1 cellular context compared by ENCODE assay signal in the genomic region with DNA sequence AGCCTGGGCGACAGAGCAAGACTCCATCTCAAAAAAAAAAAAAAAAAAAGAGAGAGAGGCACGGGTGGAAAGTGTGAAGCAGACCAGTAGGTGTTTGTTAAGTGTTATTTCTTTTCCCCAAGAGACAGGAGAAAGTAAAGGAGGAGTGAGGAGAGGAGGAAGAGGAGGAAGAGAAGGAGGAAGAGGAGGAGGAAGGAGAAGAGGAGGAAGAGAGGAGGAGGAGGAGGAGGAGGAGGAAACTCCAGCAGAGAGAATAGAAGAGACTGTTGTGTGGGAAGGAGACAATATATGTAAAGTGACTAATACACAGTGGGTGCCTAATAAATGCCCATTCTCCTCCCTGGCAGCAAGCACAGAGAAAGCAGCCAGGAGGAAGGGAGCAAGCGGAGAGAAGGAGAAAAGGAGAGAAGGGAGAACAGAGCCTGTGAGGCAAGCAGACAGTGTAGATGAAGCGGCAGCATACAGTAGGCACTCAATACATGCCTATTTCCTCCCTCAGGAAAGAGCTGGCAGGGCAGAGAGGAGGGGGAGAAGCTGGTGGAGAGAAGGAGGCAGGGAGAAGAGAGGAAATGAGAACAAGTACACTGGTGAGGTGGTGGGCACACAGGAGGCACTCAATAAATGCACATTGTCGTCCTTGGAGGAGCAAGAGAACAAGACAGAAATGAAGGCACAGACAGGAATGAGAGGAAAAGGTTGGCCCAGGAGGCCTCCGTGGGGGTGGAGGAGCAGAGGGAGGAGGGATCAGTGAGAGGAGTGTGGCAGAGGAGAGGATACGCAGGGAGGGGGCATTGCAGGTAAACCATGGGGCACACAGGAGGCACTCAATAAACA.
TF ChIP-seq lines count a peak whose summit lies in the region.

No MANE protein-coding gene starts in this region.

TF ChIP-seq in HepG2, 621 proteins besides CTCF, POLR2A, EP300 and RAD21:
- no peak for TF ChIP-seq NR3C1 (CRISPR knock-in tag; IDR thresholded peaks at IDR 0.05)
- TF ChIP-seq ZNF737 (CRISPR knock-in tag; IDR thresholded peaks at IDR 0.05; ENCODE audit: borderline replicate concordance), result no peak
- no peak for TF ChIP-seq ZNF839 (CRISPR knock-in tag; IDR thresholded peaks at IDR 0.05; ENCODE audit: borderline replicate concordance)
- 0 out of 2 replicates have a peak, but pooled peaks have one; percentile 41 for TF ChIP-seq ZNF263 (CRISPR knock-in tag; IDR thresholded peaks at IDR 0.05)
- TF ChIP-seq ZKSCAN8 (CRISPR knock-in tag; IDR thresholded peaks at IDR 0.05; ENCODE audit: borderline replicate concordance), result peak; percentile 52; the same call in 1 of the 2 replicates
- TF ChIP-seq, protein P1, sequence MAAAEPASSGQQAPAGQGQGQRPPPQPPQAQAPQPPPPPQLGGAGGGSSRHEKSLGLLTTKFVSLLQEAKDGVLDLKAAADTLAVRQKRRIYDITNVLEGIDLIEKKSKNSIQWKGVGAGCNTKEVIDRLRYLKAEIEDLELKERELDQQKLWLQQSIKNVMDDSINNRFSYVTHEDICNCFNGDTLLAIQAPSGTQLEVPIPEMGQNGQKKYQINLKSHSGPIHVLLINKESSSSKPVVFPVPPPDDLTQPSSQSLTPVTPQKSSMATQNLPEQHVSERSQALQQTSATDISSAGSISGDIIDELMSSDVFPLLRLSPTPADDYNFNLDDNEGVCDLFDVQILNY (CRISPR knock-in tag; conservative IDR thresholded peaks at IDR 0.05), result no peak
- TF ChIP-seq, protein P2, sequence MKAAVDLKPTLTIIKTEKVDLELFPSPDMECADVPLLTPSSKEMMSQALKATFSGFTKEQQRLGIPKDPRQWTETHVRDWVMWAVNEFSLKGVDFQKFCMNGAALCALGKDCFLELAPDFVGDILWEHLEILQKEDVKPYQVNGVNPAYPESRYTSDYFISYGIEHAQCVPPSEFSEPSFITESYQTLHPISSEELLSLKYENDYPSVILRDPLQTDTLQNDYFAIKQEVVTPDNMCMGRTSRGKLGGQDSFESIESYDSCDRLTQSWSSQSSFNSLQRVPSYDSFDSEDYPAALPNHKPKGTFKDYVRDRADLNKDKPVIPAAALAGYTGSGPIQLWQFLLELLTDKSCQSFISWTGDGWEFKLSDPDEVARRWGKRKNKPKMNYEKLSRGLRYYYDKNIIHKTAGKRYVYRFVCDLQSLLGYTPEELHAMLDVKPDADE (CRISPR knock-in tag; IDR thresholded peaks at IDR 0.05), result no peak
